ENCODE assay signal across 9 cellular contexts in genomic region chr6:43180985-43181384, GRCh38. TPM values are rescaled to one million over a fixed set of nuclear protein-coding genes. Genes with fewer than 3 reads are reported as not detected.
A peak's percentile ranks its signal among the peaks of the same experiment; 100 is the strongest.
DNase-seq lines count a peak whose midpoint lies in the region; ATAC-seq, FAIRE-seq and TF ChIP-seq lines count a peak whose summit lies in the region.
"Had no signal": no experiment of that assay in that cellular context is flagged by ENCODE, and none has a peak within 500 bp of the region (broad histone marks: within the 10 kb centered on the region; RNA-seq: fewer than 3 reads in every experiment).

No MANE protein-coding gene starts in this region.

- DNase-seq in activated T-cell treated with anti-CD3 and anti-CD28 coated beads, Interleukin-2, amount 50 U/mL, for 24 hours: no peak
- DNase-seq in activated T-cell treated with anti-CD3 and anti-CD28 coated beads, Interleukin-2, amount 50 U/mL, for 1 hour: no peak
- DNase-seq in T-cell: no peak
- DNase-seq in fibroblast of lung (ENCODE audit: low read depth in 2 of 2): peak in 1 of 2 donors; percentile 41
- no peak for DNase-seq in stimulated activated naive B cell treated with anti-CD40 and anti-IgM and Interleukin-4, amounts not matched to agents 10 μg/mL and 1 μg/mL and 100 μg/mL, for 72 hours
- no peak for DNase-seq in urothelium cell line (ENCODE audit: low spot score)
- DNase-seq: NCI-H510A had no signal

- ATAC-seq in T-cell (replicated peaks in 1 of 4) (no peak), GM19351 (IDR thresholded peaks at IDR 0.05; ENCODE audit: unreplicated experiment) (no peak), GM18873 (IDR thresholded peaks at IDR 0.05; ENCODE audit: low FRiP score, unreplicated experiment) (no peak)
- peak in 1 of 2 donors; percentile 13 for ATAC-seq in stimulated activated naive B cell treated with anti-CD40 and anti-IgM and Interleukin-4, amounts not matched to agents 10 μg/mL and 1 μg/mL and 100 μg/mL, for 72 hours (replicated peaks)

- no peaks in the 10 kb centered on the region for H3K27me3 Mint-ChIP-seq in activated T-cell treated with anti-CD3 and anti-CD28 coated beads, Interleukin-2, amount 50 U/mL, for 24 hours
- H3K27me3 Mint-ChIP-seq in T-cell: no peaks in the 10 kb centered on the region
- no peaks in the 10 kb centered on the region for H3K27me3 Mint-ChIP-seq in stimulated activated naive B cell treated with anti-CD40 and anti-IgM and Interleukin-4, amounts not matched to agents 10 μg/mL and 1 μg/mL and 100 μg/mL, for 72 hours

- TF ChIP-seq CTCF in fibroblast of lung (conservative IDR thresholded peaks at IDR 0.05 in 1 of 2, IDR thresholded peaks at IDR 0.05 in 1 of 2; ENCODE audit: low read depth in 1 of 2, low read length in 2 of 2): no peak

- no peaks in the 10 kb centered on the region for H3K27me3 ChIP-seq in fibroblast of lung (ENCODE audit: control insufficient read depth, insufficient read depth, low read length)

- H3K4me1 ChIP-seq in fibroblast of lung (ENCODE audit: control insufficient read depth, extremely low read depth, insufficient read depth, low read length): peaks cover 6% of the 10 kb centered on the region

- no peak for FAIRE-seq in urothelium cell line (lab: Jason Lieb, UNC)

- H3K9me3 Mint-ChIP-seq in activated T-cell treated with anti-CD3 and anti-CD28 coated beads, Interleukin-2, amount 50 U/mL, for 24 hours: no peaks in the 10 kb centered on the region
- no peaks in the 10 kb centered on the region for H3K9me3 Mint-ChIP-seq in T-cell
- H3K9me3 Mint-ChIP-seq in stimulated activated naive B cell treated with anti-CD40 and anti-IgM and Interleukin-4, amounts not matched to agents 10 μg/mL and 1 μg/mL and 100 μg/mL, for 72 hours: no peaks in the 10 kb centered on the region

- H3K79me2 ChIP-seq in fibroblast of lung (ENCODE audit: control insufficient read depth, insufficient read depth, low read length): peaks cover 11% of the 10 kb centered on the region

- H2AFZ ChIP-seq in fibroblast of lung (ENCODE audit: low read length): no peak overlapping the region

- peaks cover 73% of the 10 kb centered on the region for H3K36me3 Mint-ChIP-seq in activated T-cell treated with anti-CD3 and anti-CD28 coated beads, Interleukin-2, amount 50 U/mL, for 24 hours (ENCODE audit: low read depth)
- peaks cover 29% of the 10 kb centered on the region for H3K36me3 Mint-ChIP-seq in T-cell
- peaks cover 26 to 60% of the 10 kb centered on the region in 2 donors for H3K36me3 Mint-ChIP-seq in stimulated activated naive B cell treated with anti-CD40 and anti-IgM and Interleukin-4, amounts not matched to agents 10 μg/mL and 1 μg/mL and 100 μg/mL, for 72 hours

- CTCF ChIA-PET in T-cell (lab: Charles Lee): no interaction called here

- peak overlapping the region in 1 of 4 experiments; percentile 92 for H3K4me3 ChIP-seq in fibroblast of lung (replicated peaks in 1 of 4; ENCODE audit: control extremely low read depth in 1 of 4, insufficient read depth in 1 of 4, low read depth in 3 of 4, low read length in 4 of 4)

- H3K9ac ChIP-seq in fibroblast of lung (ENCODE audit: insufficient read depth, low read length): no peak overlapping the region

- peaks cover 51% of the 10 kb centered on the region for H3K4me1 Mint-ChIP-seq in activated T-cell treated with anti-CD3 and anti-CD28 coated beads, Interleukin-2, amount 50 U/mL, for 24 hours (ENCODE audit: low read depth)
- H3K4me1 Mint-ChIP-seq in T-cell: peaks cover 46 to 54% (median 49%) of the 10 kb centered on the region in 3 donors
- H3K4me1 Mint-ChIP-seq in stimulated activated naive B cell treated with anti-CD40 and anti-IgM and Interleukin-4, amounts not matched to agents 10 μg/mL and 1 μg/mL and 100 μg/mL, for 72 hours: peaks cover 36 to 55% of the 10 kb centered on the region in 2 donors

- peaks cover 33% of the 10 kb centered on the region for H3K36me3 ChIP-seq in fibroblast of lung (ENCODE audit: control insufficient read depth, insufficient read depth, low read length)

- POLR2A ChIA-PET in T-cell (lab: Charles Lee): no interaction called here

- H3K4me3 Mint-ChIP-seq in activated T-cell treated with anti-CD3 and anti-CD28 coated beads, Interleukin-2, amount 50 U/mL, for 24 hours: peak overlapping the region; percentile 93
- peak overlapping the region; percentile 85 to 94 (median 88) for H3K4me3 Mint-ChIP-seq in T-cell
- peak overlapping the region in 1 of 2 donors; percentile 46 for H3K4me3 Mint-ChIP-seq in stimulated activated naive B cell treated with anti-CD40 and anti-IgM and Interleukin-4, amounts not matched to agents 10 μg/mL and 1 μg/mL and 100 μg/mL, for 72 hours

- peak overlapping the region; percentile 35 for H3K4me2 ChIP-seq in fibroblast of lung (ENCODE audit: extremely low read depth, insufficient read depth, low read length)

- no peaks in the 10 kb centered on the region for H3K9me3 ChIP-seq in fibroblast of lung (ENCODE audit: control insufficient read depth, insufficient read depth, low read depth, low read length)

- H4K20me1 ChIP-seq in fibroblast of lung (ENCODE audit: control insufficient read depth, extremely low read depth, insufficient read depth, low read length): no peaks in the 10 kb centered on the region

- peak overlapping the region; percentile 28 for H3K27ac ChIP-seq in fibroblast of lung (ENCODE audit: insufficient read depth, low read length)

- peak overlapping the region; percentile 94 for H3K27ac Mint-ChIP-seq in activated T-cell treated with anti-CD3 and anti-CD28 coated beads, Interleukin-2, amount 50 U/mL, for 24 hours
- H3K27ac Mint-ChIP-seq in T-cell: peak overlapping the region; percentile 90 to 92
- peak overlapping the region; percentile 84 for H3K27ac Mint-ChIP-seq in stimulated activated naive B cell treated with anti-CD40 and anti-IgM and Interleukin-4, amounts not matched to agents 10 μg/mL and 1 μg/mL and 100 μg/mL, for 72 hours

RNA-seq across cellular contexts. Expression of gene CUL9, which starts 1.0 kb away (rescaled TPM):
- total RNA-seq in T-cell (100 to 1,000 TPM in 1 of 5 donors, 10 to 100 TPM in 4; 92.5 to 107 (median 96.5) TPM), fibroblast of lung (27.0 and 32.2 TPM in 2 replicates)
- polyA plus RNA-seq in fibroblast of lung: 6.7 and 11.9 TPM in 2 replicates
- 9.7 and 16.7 TPM in 2 replicates for polyA plus RNA-seq in fibroblast of lung (2012)
- polyA minus RNA-seq in fibroblast of lung (ENCODE audit: low replicate concordance): 24.8 and 38.0 TPM in 2 replicates

RNA-seq across cellular contexts. Expression of gene SRF, which starts 9.9 kb away (rescaled TPM):
- total RNA-seq in T-cell (10 to 100 TPM; 19.6 to 34.1 (median 33.7) TPM), fibroblast of lung (16.0 and 16.9 TPM in 2 replicates)
- 29.5 and 32.3 TPM in 2 replicates for polyA plus RNA-seq in fibroblast of lung
- 30.0 and 33.9 TPM in 2 replicates for polyA plus RNA-seq in fibroblast of lung (2012)
- 84.8 and 91.8 TPM in 2 replicates for polyA minus RNA-seq in fibroblast of lung (ENCODE audit: low replicate concordance)

RNA-seq across cellular contexts. Expression of gene DNPH1, which starts 48.3 kb away (rescaled TPM):
- total RNA-seq in T-cell (10 to 100 TPM; 28.5 to 76.1 (median 57.5) TPM), fibroblast of lung (39.5 and 52.5 TPM in 2 replicates)
- polyA plus RNA-seq in fibroblast of lung: 31.2 and 32.0 TPM in 2 replicates
- 57.1 and 68.1 TPM in 2 replicates for polyA plus RNA-seq in fibroblast of lung (2012)
- 9.5 and 12.9 TPM in 2 replicates for polyA minus RNA-seq in fibroblast of lung (ENCODE audit: low replicate concordance)
